In the genomic region with DNA sequence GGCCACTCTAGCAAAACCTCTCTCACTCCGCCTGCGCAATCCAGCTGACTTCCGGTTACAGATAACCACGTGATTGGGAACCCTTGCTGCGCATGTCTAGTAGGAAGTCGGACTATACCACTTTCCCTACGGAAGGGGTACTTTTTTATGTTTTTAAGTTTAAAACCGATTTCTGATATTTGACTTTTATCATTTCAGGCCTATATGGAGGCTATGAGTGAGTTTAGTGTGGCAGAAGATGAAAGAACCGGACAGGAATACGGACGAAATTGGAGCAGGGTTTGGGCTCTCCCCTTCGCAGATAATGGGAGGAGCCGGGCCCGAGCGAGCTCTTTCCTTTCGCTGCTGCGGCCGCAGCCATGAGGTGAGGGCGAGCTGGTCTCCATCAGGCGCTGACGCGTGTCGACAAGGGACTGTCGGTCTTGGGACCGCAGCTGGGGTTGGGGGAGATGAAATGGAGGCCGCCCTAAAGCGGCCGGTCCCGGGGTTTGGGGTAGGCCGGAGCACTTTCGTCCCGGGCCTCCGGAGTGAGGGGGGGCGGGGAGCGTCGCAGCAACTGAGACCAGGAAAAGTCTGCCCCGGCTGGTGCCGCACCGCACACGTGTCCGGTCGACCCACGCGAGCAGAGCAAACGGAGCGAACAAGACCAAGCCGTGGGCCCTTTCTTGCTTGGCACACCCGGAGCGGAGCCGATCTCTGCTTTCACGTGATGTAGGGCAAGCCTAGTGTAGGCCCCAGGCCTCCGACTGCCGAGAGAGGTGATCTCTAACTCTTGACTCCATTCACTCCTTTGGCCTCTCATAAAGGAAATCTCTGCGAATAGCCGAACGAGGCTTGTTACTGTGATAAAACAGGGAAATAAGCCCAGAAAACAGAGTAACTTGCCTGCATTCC, we compare ENCODE assay signal across 8 cellular contexts. TPM values are rescaled to one million over a fixed set of nuclear protein-coding genes. Genes with fewer than 3 reads are reported as not detected.
DNase-seq lines count a peak whose midpoint lies in the region; ATAC-seq and TF ChIP-seq lines count a peak whose summit lies in the region.

A gene (plus strand): TSS at position 298 of the 894 bp plus-strand sequence. CDS start 62 bp downstream, at position 360.

- intact Hi-C loops in T-helper 1 cell treated with Interleukin-12 subunit alpha and Interleukin-12 subunit beta and Interleukin-4 antibody, amounts not matched to agents 30 ng/mL and 1 ng/mL, for 36 hours (cut with micrococcal nuclease), result loop anchor here (1.0 to 5.0 kb wide), 7 partner anchors 9 to 897 kb away; a partner anchor contains a TSS
- intact Hi-C loops in adrenal gland (cut with DNase I), result no loop called here
- intact Hi-C loops in heart right ventricle (cut with DNase I), result loop anchor here in 1 of 10 donors (10.0 kb wide), 1 partner anchor 845 kb away; a partner anchor contains a TSS
- intact Hi-C loops in posterior cingulate gyrus (cut with DNase I), result loop anchor here (5.0 kb wide), 1 partner anchor 48 kb away; a partner anchor contains a TSS

- H3K27ac ChIP-seq in adrenal gland (peak within 1 kb of the TSS; percentile 93 to 97 (median 95)), heart right ventricle (peak within 1 kb of the TSS; percentile 89 to 98 (median 96))

- no peak for TF ChIP-seq CTCF in GM12875 (IDR thresholded peaks at IDR 0.05; ENCODE audit: borderline replicate concordance, insufficient read depth, low read depth, low read length)
- TF ChIP-seq CTCF in adrenal gland (IDR thresholded peaks at IDR 0.05), result peak in 1 of 6 experiments; percentile 23
- no peak for TF ChIP-seq CTCF in heart right ventricle (IDR thresholded peaks at IDR 0.05)
- TF ChIP-seq CTCF in type B pancreatic cell (conservative IDR thresholded peaks at IDR 0.05), result no peak

- ATAC-seq in HG02840 (IDR thresholded peaks at IDR 0.05; ENCODE audit: low FRiP score, unreplicated experiment), result peak; percentile 73
- ATAC-seq in heart right ventricle, result peak; percentile 74 to 95 (median 86)

- H3K4me1 ChIP-seq in adrenal gland (replicated peaks in 1 of 2) (peaks cover 27 to 37% of the 10 kb centered on the region in 2 donors), heart right ventricle (peaks cover 8 to 65% (median 52%) of the 10 kb centered on the region in 9 donors)

- peaks cover 18% of the 10 kb centered on the region for H3K36me3 Mint-ChIP-seq in type B pancreatic cell

- DNase-seq in NCI-H1694 (lab: John Stamatoyannopoulos, UW) (peak; percentile 92), adrenal gland (peak; percentile 88 to 97 (median 95)), heart right ventricle (peak; percentile 82 to 93), posterior cingulate gyrus (peak; percentile 77 to 96 (median 85)), type B pancreatic cell (ENCODE audit: extremely low spot score, unreplicated experiment) (peak; percentile 83)

- peaks cover 20% of the 10 kb centered on the region for H3K4me1 Mint-ChIP-seq in type B pancreatic cell (ENCODE audit: unreplicated experiment)

- H3K36me3 ChIP-seq in adrenal gland (replicated peaks in 1 of 2), result peaks cover 0 to 42% of the 10 kb centered on the region in 2 donors
- peaks cover 0 to 43% (median 40%) of the 10 kb centered on the region in 9 donors for H3K36me3 ChIP-seq in heart right ventricle

- WGBS in adrenal gland, 4 donors, result 0 to 1% (median 0%) methylated on average over 28 to 56 of the region's 56 CpGs
- WGBS in heart right ventricle, 2 donors, result 0 to 1% methylated on average over 56 of the region's 56 CpGs

- H3K27ac Mint-ChIP-seq in type B pancreatic cell, result peak within 1 kb of the TSS; percentile 98

- peak within 1 kb of the TSS; percentile 92 for H3K4me3 Mint-ChIP-seq in type B pancreatic cell

- H3K9me3 Mint-ChIP-seq in type B pancreatic cell, result no peaks in the 10 kb centered on the region

- peak within 1 kb of the TSS; percentile 72 for H3K4me3 ChIP-seq in GM12875 (ENCODE audit: low read depth, low read length)
- peak within 1 kb of the TSS; percentile 39 to 98 (median 78) for H3K4me3 ChIP-seq in adrenal gland
- H3K4me3 ChIP-seq in heart right ventricle, result peak within 1 kb of the TSS; percentile 77 to 100 (median 92)

- H3K9me3 ChIP-seq in adrenal gland (replicated peaks in 1 of 3), result no peaks in the 10 kb centered on the region
- no peaks in the 10 kb centered on the region for H3K9me3 ChIP-seq in heart right ventricle

- peak; percentile 56 to 70 for TF ChIP-seq POLR2A in adrenal gland (IDR thresholded peaks at IDR 0.05)

- no peaks in the 10 kb centered on the region for H3K27me3 ChIP-seq in adrenal gland
- no peaks in the 10 kb centered on the region for H3K27me3 ChIP-seq in heart right ventricle

- H3K27me3 Mint-ChIP-seq in type B pancreatic cell, result no peaks in the 10 kb centered on the region

RNA-seq across cellular contexts. Expression of the gene that starts here (rescaled TPM):
- total RNA-seq in T-helper 1 cell treated with Interleukin-12 subunit alpha and Interleukin-12 subunit beta and Interleukin-4 antibody, amounts not matched to agents 30 ng/mL and 1 ng/mL, for 36 hours, result 1,679 and 1,689 TPM in 2 replicates
- 1,000 to 10,000 TPM; 1,513 to 2,859 (median 2,022) TPM for total RNA-seq in adrenal gland
- 1,000 to 10,000 TPM; 2,256 to 4,908 (median 2,700) TPM for polyA plus RNA-seq in adrenal gland
- total RNA-seq in heart right ventricle, result 1,000 to 10,000 TPM in 3 of 10 donors, 100 to 1,000 TPM in 7; 907 to 1,150 (median 965) TPM
- 1,000 to 10,000 TPM; 1,654 to 3,029 TPM for polyA plus RNA-seq in heart right ventricle
- total RNA-seq in type B pancreatic cell (ENCODE audit: low replicate concordance), result 1,605 and 1,703 TPM in 2 replicates

Comparison
In these comparisons a context has a peak if more than half of its experiments do, and no peak if none do; other contexts are left out.
1. Peak in every context shown above with its lines: DNase-seq, ATAC-seq, H3K4me3 ChIP-seq and H3K27ac ChIP-seq.
2. intact Hi-C loops: an anchor here in T-helper 1 cell treated with Interleukin-12 subunit alpha and Interleukin-12 subunit beta and Interleukin-4 antibody, amounts not matched to agents 30 ng/mL and 1 ng/mL, for 36 hours (1.0 to 5.0 kb wide) and posterior cingulate gyrus (5.0 kb wide); none called in adrenal gland.